20 cellular contexts compared by ENCODE assay signal in genomic region chr1:237416924-237417655, GRCh38.
"Had no signal": no experiment of that assay in that cellular context is flagged by ENCODE, and none has a peak within 500 bp of the region (broad histone marks: within the 10 kb centered on the region; RNA-seq: fewer than 3 reads in every experiment).

No MANE protein-coding gene starts in this region.

- H3K9me3 ChIP-seq: tibial artery had no signal

- H3K36me3 Mint-ChIP-seq: activated naive CD8-positive, alpha-beta T cell; natural killer cell had no signal

- H3K27ac ChIP-seq: tibial artery had no signal

- H3K4me1 Mint-ChIP-seq: activated CD4-positive, alpha-beta T cell treated with anti-CD3 and anti-CD28 coated beads for 36 hours; natural killer cell had no signal

- H3K4me1 ChIP-seq: tibial artery had no signal

- DNase-seq: activated CD4-positive, alpha-beta T cell treated with anti-CD3 and anti-CD28 coated beads for 36 hours; activated CD4-positive, alpha-beta T cell treated with anti-CD3 and anti-CD28 coated beads, Interleukin-2, amount 50 U/mL, for 4 hours; activated CD8-positive, alpha-beta memory T cell treated with anti-CD3 and anti-CD28 coated beads, Interleukin-2, amount 50 U/mL, for 48 hours; activated naive CD4-positive, alpha-beta T cell; activated T-cell treated with anti-CD3 and anti-CD28 coated beads, Interleukin-2, amount 50 U/mL, for 4 hours; dermis blood vessel endothelial cell; effector memory CD4-positive, alpha-beta T cell; kidney; natural killer cell; stimulated activated CD4-positive, alpha-beta T cell treated with anti-CD3 and anti-CD28 coated beads, Interleukin-12 subunit alpha, Interleukin-12 subunit beta, amount 100 ng/mL, for 4 hours; substantia nigra; T-helper 1 cell; tibial artery had no signal

- H3K9me3 Mint-ChIP-seq: activated T-helper 2 cell treated with anti-CD3 and anti-CD28 coated beads, Interferon-gamma antibody, Interleukin-2, Interleukin-4, amounts not matched to agents 10 μg/mL and 5 μg/mL and 100 μg/mL, durations not matched to agents 14 hours and 24 hours and 36 hours had no signal

- H3K4me3 Mint-ChIP-seq: activated CD4-positive, alpha-beta T cell treated with anti-CD3 and anti-CD28 coated beads for 36 hours; activated naive CD8-positive, alpha-beta T cell; activated T-cell treated with anti-CD3 and anti-CD28 coated beads, Interleukin-2, amount 50 U/mL, for 4 hours; mesothelial cell of epicardium; natural killer cell; stimulated activated naive CD8-positive, alpha-beta T cell treated with anti-CD3 and anti-CD28 coated beads, Interleukin-15, Interleukin-2, amounts not matched to agents 100 ng/mL and 50 ng/mL, for 24 hours had no signal

- H3K27me3 Mint-ChIP-seq: activated CD4-positive, alpha-beta T cell treated with anti-CD3 and anti-CD28 coated beads for 36 hours; progenitor cell of endocrine pancreas; stimulated activated naive CD8-positive, alpha-beta T cell treated with anti-CD3 and anti-CD28 coated beads, Interleukin-15, Interleukin-2, amounts not matched to agents 100 ng/mL and 50 ng/mL, for 24 hours had no signal

- ATAC-seq: activated CD4-positive, alpha-beta T cell treated with anti-CD3 and anti-CD28 coated beads for 36 hours; activated T-cell treated with anti-CD3 and anti-CD28 coated beads, Interleukin-2, amount 50 U/mL, for 4 hours; esophagus mucosa; natural killer cell had no signal

- H3K4me3 ChIP-seq: lung, tibial artery had no signal

- H3K27me3 ChIP-seq: tibial artery had no signal

- H3K27ac Mint-ChIP-seq: activated CD4-positive, alpha-beta T cell treated with anti-CD3 and anti-CD28 coated beads for 36 hours; activated naive CD8-positive, alpha-beta T cell; activated T-helper 2 cell treated with anti-CD3 and anti-CD28 coated beads, Interferon-gamma antibody, Interleukin-2, Interleukin-4, amounts not matched to agents 10 μg/mL and 5 μg/mL and 100 μg/mL, durations not matched to agents 14 hours and 24 hours and 36 hours; mesothelial cell of epicardium; natural killer cell; progenitor cell of endocrine pancreas; stimulated activated naive CD8-positive, alpha-beta T cell treated with anti-CD3 and anti-CD28 coated beads, Interleukin-15, Interleukin-2, amounts not matched to agents 100 ng/mL and 50 ng/mL, for 24 hours had no signal
